ENCODE assay signal across 1 cellular context in the genomic region with DNA sequence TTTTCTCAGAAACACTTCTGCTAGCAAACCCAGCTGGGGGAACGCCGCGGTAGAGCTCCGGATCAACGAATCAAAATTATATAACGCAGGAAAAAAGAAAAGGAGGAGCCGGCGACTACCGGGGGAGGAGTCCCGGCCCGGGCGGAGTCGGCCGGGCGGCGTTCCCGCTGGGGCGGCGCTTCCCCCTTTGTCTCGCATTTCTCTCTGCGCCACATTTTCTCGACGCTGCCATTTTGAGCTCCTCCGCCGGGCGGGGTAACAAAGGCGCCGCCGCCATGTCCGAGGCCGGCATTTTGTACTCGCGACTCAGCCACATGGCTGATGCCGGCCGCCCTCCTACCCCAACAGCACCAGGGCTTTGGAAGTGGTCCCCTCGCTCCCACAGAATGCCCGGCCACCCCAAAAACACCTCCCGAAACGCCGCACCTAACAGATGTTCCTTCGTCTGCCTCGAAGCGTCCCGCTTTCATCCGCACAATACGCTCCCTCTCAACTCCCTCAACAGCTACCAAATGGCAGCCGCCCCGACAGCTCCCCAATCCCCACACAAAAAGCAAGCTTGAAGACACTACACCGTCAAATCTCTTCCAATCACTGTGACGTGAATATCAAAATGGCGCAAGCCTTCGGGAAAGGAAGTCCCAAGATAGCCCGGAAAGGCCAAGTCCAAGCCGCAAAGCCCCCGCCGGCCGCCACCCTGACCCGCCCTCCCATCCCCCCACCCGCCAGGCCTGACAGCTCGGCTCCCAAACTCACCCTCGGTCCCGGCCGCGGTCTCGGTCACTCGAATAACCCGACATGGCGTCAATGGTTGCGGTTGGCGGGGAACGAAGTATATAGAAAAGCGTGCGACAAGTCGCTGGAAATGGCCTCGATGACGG.
TF ChIP-seq lines count a peak whose summit lies in the region.

No MANE protein-coding gene starts in this region.

TF ChIP-seq in H1, 55 proteins besides CTCF, POLR2A, EP300 and RAD21:
- TF ChIP-seq SIRT6 (IDR thresholded peaks at IDR 0.05; ENCODE audit: low read length) (no peak), MAFK (IDR thresholded peaks at IDR 0.05; ENCODE audit: low read depth, low read length) (no peak), SP2 (IDR thresholded peaks at IDR 0.05; ENCODE audit: low read length) (no peak), NRF1 (IDR thresholded peaks at IDR 0.05; ENCODE audit: low read depth, low read length) (no peak), E2F6 (IDR thresholded peaks at IDR 0.05) (no peak), EZH2 (IDR thresholded peaks at IDR 0.05; ENCODE audit: low read depth, low read length, severe bottlenecking) (no peak), BCL11A (IDR thresholded peaks at IDR 0.05; ENCODE audit: low read depth in 2 of 2, low read length in 2 of 2) (no peak), ATF2 (IDR thresholded peaks at IDR 0.05; ENCODE audit: low read length) (no peak), TCF12 (IDR thresholded peaks at IDR 0.05; ENCODE audit: low read depth, low read length) (no peak), TBP (IDR thresholded peaks at IDR 0.05; ENCODE audit: low read depth, low read length) (peak; percentile 83; the same call in 1 of the 2 replicates), USF2 (IDR thresholded peaks at IDR 0.05; ENCODE audit: low read length) (no peak), NANOG (IDR thresholded peaks at IDR 0.05; ENCODE audit: insufficient read depth, low read depth, low read length, poor library complexity, severe bottlenecking) (no peak), TAF7 (optimal IDR thresholded peaks at IDR 0.05; ENCODE audit: borderline replicate concordance, low read depth, low read length) (peak; percentile 80), TEAD4 (IDR thresholded peaks at IDR 0.05; ENCODE audit: low read depth, low read length) (peak; percentile 27; the same call in 1 of the 2 replicates), KDM1A (IDR thresholded peaks at IDR 0.05; ENCODE audit: borderline replicate concordance, low read length) (no peak), TAF1 (IDR thresholded peaks at IDR 0.05; ENCODE audit: low read depth, low read length) (peak; percentile 93), KDM4A (IDR thresholded peaks at IDR 0.05; ENCODE audit: low read depth, low read length, severe bottlenecking) (no peak), CHD1 (IDR thresholded peaks at IDR 0.05; ENCODE audit: low read depth, low read length) (peak; percentile 68), SRF (IDR thresholded peaks at IDR 0.05; ENCODE audit: low read depth, low read length) (no peak), GABPA (IDR thresholded peaks at IDR 0.05; ENCODE audit: borderline replicate concordance, insufficient read depth, low read length) (no peak), SP1 (IDR thresholded peaks at IDR 0.05; ENCODE audit: low read depth, low read length) (peak; percentile 40; the same call in 1 of the 2 replicates), MAX (IDR thresholded peaks at IDR 0.05) (peak; percentile 86), SIN3A (conservative IDR thresholded peaks at IDR 0.05 in 1 of 2, IDR thresholded peaks at IDR 0.05 in 1 of 2; ENCODE audit: low read depth in 1 of 2, low read length in 2 of 2) (peak in 1 of 2 experiments; percentile 46; a peak in 2 of 4 replicates), CBX5 (IDR thresholded peaks at IDR 0.05; ENCODE audit: low read depth, low read length) (no peak), HDAC6 (IDR thresholded peaks at IDR 0.05; ENCODE audit: low read depth, low read length) (no peak), YY1 (IDR thresholded peaks at IDR 0.05; ENCODE audit: low read depth, low read length) (peak; percentile 98), RBBP5 (IDR thresholded peaks at IDR 0.05; ENCODE audit: borderline replicate concordance, low read depth, low read length) (no peak), RNF2 (IDR thresholded peaks at IDR 0.05; ENCODE audit: borderline replicate concordance, low read depth, low read length, missing control alignments, poor library complexity, severe bottlenecking) (no peak), RFX5 (IDR thresholded peaks at IDR 0.05; ENCODE audit: borderline replicate concordance, low read depth, low read length) (no peak), SAP30 (IDR thresholded peaks at IDR 0.05; ENCODE audit: insufficient read depth, insufficient replicate concordance, low read length) (peak; percentile 61), CHD2 (IDR thresholded peaks at IDR 0.05; ENCODE audit: low read length) (no peak), CBX8 (IDR thresholded peaks at IDR 0.05; ENCODE audit: borderline replicate concordance, low read depth, low read length) (no peak), SP4 (IDR thresholded peaks at IDR 0.05; ENCODE audit: low read length) (no peak), SUZ12 (IDR thresholded peaks at IDR 0.05; ENCODE audit: low read length) (no peak), BRCA1 (IDR thresholded peaks at IDR 0.05; ENCODE audit: low read depth, low read length) (no peak), JUN (IDR thresholded peaks at IDR 0.05; ENCODE audit: low read depth, low read length) (no peak), ZNF274 (IDR thresholded peaks at IDR 0.05; ENCODE audit: borderline replicate concordance, extremely low read depth, low read length) (no peak), CTBP2 (IDR thresholded peaks at IDR 0.05; ENCODE audit: borderline replicate concordance, insufficient read depth, insufficient read length, low read length) (no peak), CEBPB (IDR thresholded peaks at IDR 0.05; ENCODE audit: low read depth, low read length) (no peak), POU5F1 (IDR thresholded peaks at IDR 0.05; ENCODE audit: low read depth, low read length) (no peak), CREB1 (IDR thresholded peaks at IDR 0.05) (peak; percentile 42), KDM5A (IDR thresholded peaks at IDR 0.05; ENCODE audit: low read length) (0 out of 2 replicates have a peak, but pooled peaks have one; percentile 31), ASH2L (IDR thresholded peaks at IDR 0.05; ENCODE audit: low read length) (peak; percentile 39), JUND (IDR thresholded peaks at IDR 0.05; ENCODE audit: low read length) (no peak), BACH1 (IDR thresholded peaks at IDR 0.05; ENCODE audit: low read length) (no peak), SIX5 (IDR thresholded peaks at IDR 0.05; ENCODE audit: low read depth, low read length) (no peak), POLR2AphosphoS5 (IDR thresholded peaks at IDR 0.05; ENCODE audit: low read depth, low read length) (peak; percentile 92), GTF2F1 (IDR thresholded peaks at IDR 0.05; ENCODE audit: borderline replicate concordance, low read depth, low read length) (no peak; the same call in 1 of the 2 replicates), FOSL1 (IDR thresholded peaks at IDR 0.05; ENCODE audit: insufficient read depth, low read depth, low read length) (no peak), EGR1 (IDR thresholded peaks at IDR 0.05; ENCODE audit: borderline replicate concordance, low read depth, low read length) (no peak), HDAC2 (IDR thresholded peaks at IDR 0.05; ENCODE audit: borderline replicate concordance in 1 of 2, low read depth in 2 of 2, low read length in 2 of 2) (no peak), PHF8 (conservative IDR thresholded peaks at IDR 0.05; ENCODE audit: low read depth, low read length) (peak; percentile 86; the same call in 1 of the 2 replicates), RXRA (IDR thresholded peaks at IDR 0.05; ENCODE audit: insufficient read depth, low read depth, low read length) (no peak)
- TF ChIP-seq, protein P1, sequence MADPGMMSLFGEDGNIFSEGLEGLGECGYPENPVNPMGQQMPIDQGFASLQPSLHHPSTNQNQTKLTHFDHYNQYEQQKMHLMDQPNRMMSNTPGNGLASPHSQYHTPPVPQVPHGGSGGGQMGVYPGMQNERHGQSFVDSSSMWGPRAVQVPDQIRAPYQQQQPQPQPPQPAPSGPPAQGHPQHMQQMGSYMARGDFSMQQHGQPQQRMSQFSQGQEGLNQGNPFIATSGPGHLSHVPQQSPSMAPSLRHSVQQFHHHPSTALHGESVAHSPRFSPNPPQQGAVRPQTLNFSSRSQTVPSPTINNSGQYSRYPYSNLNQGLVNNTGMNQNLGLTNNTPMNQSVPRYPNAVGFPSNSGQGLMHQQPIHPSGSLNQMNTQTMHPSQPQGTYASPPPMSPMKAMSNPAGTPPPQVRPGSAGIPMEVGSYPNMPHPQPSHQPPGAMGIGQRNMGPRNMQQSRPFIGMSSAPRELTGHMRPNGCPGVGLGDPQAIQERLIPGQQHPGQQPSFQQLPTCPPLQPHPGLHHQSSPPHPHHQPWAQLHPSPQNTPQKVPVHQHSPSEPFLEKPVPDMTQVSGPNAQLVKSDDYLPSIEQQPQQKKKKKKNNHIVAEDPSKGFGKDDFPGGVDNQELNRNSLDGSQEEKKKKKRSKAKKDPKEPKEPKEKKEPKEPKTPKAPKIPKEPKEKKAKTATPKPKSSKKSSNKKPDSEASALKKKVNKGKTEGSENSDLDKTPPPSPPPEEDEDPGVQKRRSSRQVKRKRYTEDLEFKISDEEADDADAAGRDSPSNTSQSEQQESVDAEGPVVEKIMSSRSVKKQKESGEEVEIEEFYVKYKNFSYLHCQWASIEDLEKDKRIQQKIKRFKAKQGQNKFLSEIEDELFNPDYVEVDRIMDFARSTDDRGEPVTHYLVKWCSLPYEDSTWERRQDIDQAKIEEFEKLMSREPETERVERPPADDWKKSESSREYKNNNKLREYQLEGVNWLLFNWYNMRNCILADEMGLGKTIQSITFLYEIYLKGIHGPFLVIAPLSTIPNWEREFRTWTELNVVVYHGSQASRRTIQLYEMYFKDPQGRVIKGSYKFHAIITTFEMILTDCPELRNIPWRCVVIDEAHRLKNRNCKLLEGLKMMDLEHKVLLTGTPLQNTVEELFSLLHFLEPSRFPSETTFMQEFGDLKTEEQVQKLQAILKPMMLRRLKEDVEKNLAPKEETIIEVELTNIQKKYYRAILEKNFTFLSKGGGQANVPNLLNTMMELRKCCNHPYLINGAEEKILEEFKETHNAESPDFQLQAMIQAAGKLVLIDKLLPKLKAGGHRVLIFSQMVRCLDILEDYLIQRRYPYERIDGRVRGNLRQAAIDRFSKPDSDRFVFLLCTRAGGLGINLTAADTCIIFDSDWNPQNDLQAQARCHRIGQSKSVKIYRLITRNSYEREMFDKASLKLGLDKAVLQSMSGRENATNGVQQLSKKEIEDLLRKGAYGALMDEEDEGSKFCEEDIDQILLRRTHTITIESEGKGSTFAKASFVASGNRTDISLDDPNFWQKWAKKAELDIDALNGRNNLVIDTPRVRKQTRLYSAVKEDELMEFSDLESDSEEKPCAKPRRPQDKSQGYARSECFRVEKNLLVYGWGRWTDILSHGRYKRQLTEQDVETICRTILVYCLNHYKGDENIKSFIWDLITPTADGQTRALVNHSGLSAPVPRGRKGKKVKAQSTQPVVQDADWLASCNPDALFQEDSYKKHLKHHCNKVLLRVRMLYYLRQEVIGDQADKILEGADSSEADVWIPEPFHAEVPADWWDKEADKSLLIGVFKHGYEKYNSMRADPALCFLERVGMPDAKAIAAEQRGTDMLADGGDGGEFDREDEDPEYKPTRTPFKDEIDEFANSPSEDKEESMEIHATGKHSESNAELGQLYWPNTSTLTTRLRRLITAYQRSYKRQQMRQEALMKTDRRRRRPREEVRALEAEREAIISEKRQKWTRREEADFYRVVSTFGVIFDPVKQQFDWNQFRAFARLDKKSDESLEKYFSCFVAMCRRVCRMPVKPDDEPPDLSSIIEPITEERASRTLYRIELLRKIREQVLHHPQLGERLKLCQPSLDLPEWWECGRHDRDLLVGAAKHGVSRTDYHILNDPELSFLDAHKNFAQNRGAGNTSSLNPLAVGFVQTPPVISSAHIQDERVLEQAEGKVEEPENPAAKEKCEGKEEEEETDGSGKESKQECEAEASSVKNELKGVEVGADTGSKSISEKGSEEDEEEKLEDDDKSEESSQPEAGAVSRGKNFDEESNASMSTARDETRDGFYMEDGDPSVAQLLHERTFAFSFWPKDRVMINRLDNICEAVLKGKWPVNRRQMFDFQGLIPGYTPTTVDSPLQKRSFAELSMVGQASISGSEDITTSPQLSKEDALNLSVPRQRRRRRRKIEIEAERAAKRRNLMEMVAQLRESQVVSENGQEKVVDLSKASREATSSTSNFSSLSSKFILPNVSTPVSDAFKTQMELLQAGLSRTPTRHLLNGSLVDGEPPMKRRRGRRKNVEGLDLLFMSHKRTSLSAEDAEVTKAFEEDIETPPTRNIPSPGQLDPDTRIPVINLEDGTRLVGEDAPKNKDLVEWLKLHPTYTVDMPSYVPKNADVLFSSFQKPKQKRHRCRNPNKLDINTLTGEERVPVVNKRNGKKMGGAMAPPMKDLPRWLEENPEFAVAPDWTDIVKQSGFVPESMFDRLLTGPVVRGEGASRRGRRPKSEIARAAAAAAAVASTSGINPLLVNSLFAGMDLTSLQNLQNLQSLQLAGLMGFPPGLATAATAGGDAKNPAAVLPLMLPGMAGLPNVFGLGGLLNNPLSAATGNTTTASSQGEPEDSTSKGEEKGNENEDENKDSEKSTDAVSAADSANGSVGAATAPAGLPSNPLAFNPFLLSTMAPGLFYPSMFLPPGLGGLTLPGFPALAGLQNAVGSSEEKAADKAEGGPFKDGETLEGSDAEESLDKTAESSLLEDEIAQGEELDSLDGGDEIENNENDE (IDR thresholded peaks at IDR 0.05; ENCODE audit: insufficient replicate concordance, low read length), result no peak
- TF ChIP-seq, protein P2, sequence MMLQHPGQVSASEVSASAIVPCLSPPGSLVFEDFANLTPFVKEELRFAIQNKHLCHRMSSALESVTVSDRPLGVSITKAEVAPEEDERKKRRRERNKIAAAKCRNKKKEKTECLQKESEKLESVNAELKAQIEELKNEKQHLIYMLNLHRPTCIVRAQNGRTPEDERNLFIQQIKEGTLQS (IDR thresholded peaks at IDR 0.05; ENCODE audit: insufficient read depth, low read depth, low read length), result no peak
